Comparison of ENCODE assay signal across 16 cellular contexts in genomic region chr17:72345536-72345935, GRCh38.
DNase-seq lines count a peak whose midpoint lies in the region; ATAC-seq and TF ChIP-seq lines count a peak whose summit lies in the region.
"Had no signal": no experiment of that assay in that cellular context is flagged by ENCODE, and none has a peak within 500 bp of the region (broad histone marks: within the 10 kb centered on the region; RNA-seq: fewer than 3 reads in every experiment).

No MANE protein-coding gene starts in this region.

- H3K27me3 Mint-ChIP-seq in natural killer cell treated with Interleukin-12 subunit alpha and Interleukin-12 subunit beta and Interleukin-15 and Interleukin-18, amount 100 ng/mL, for 72 hours = peaks cover 0 to 6% of the 10 kb centered on the region in 2 donors

- H3K9me3 ChIP-seq in A673 (ENCODE audit: low read depth, low read length, poor library complexity, severe bottlenecking) = no peaks in the 10 kb centered on the region

- no peak for ATAC-seq in natural killer cell treated with Interleukin-12 subunit alpha and Interleukin-12 subunit beta and Interleukin-15 and Interleukin-18, amount 100 ng/mL, for 72 hours
- ATAC-seq: Panc1 had no signal

- no peaks in the 10 kb centered on the region for H3K27me3 ChIP-seq in A673 (replicated peaks; ENCODE audit: insufficient read depth, low read depth, low read length, poor library complexity)

- H3K27ac ChIP-seq in A673 (ENCODE audit: low read depth, low read length, poor library complexity, severe bottlenecking) = no peak overlapping the region

- intact Hi-C loops in A673 (cut with micrococcal nuclease; ENCODE audit: unreplicated experiment) = no loop called here

- no peak overlapping the region for H3K4me3 ChIP-seq in A673 (ENCODE audit: low read depth, low read length, poor library complexity, severe bottlenecking)
- no peak overlapping the region for H3K4me3 ChIP-seq in HFF-Myc (replicated peaks; ENCODE audit: low read depth, low read length)
- no peak overlapping the region for H3K4me3 ChIP-seq in fibroblast of villous mesenchyme (ENCODE audit: low read depth, low read length)

- DNase-seq in A673 (ENCODE audit: low spot score) (no peak), HFF-Myc (ENCODE audit: extremely low read depth, low read depth) (no peak), SK-MEL-5 (ENCODE audit: low read depth, low spot score) (peak; percentile 25), fibroblast of villous mesenchyme (ENCODE audit: low read depth) (no peak), NCI-H2029 (lab: John Stamatoyannopoulos, UW) (no peak)
- DNase-seq in stimulated activated CD8-positive, alpha-beta memory T cell treated with anti-CD3 and anti-CD28 coated beads, Interleukin-4, amount 100 ng/mL, for 48 hours = no peak
- DNase-seq in natural killer cell treated with Interleukin-12 subunit alpha and Interleukin-12 subunit beta and Interleukin-15 and Interleukin-18, amount 100 ng/mL, for 72 hours (ENCODE audit: low spot score) = no peak
- DNase-seq: Calu3; CD4-positive, alpha-beta memory T cell; DMS79 treated with DMSO at 0.1 percent for 48 hours; HCEC 1CT; KBM-7; NCI-H1436; NCI-H2029 treated with DMSO at 0.1 percent for 48 hours; NCI-H510A treated with DMSO at 0.1 percent for 48 hours had no signal

- CTCF ChIA-PET in A673 (lab: Charles Lee) = no interaction called here

- H3K36me3 ChIP-seq in A673 (ENCODE audit: insufficient read depth, low read length, poor library complexity, severe bottlenecking) = no peaks in the 10 kb centered on the region

- H3K9me3 Mint-ChIP-seq in natural killer cell treated with Interleukin-12 subunit alpha and Interleukin-12 subunit beta and Interleukin-15 and Interleukin-18, amount 100 ng/mL, for 72 hours = no peaks in the 10 kb centered on the region

- POLR2A ChIA-PET in A673 (lab: Charles Lee; ENCODE audit: low non-redundant PET) = no interaction called here

- H3K27ac Mint-ChIP-seq in natural killer cell treated with Interleukin-12 subunit alpha and Interleukin-12 subunit beta and Interleukin-15 and Interleukin-18, amount 100 ng/mL, for 72 hours = no peak overlapping the region
- H3K27ac Mint-ChIP-seq: CD4-positive, alpha-beta memory T cell had no signal

- in situ Hi-C loops in SK-MEL-5 (cut with HindIII; ENCODE audit: low pct_unique_long_range_greater_than_20kb, low sequenced_read_pairs) = no loop called here

- no TSS peak for BruUV-seq in A673 (replicated peaks; lab: Mats Ljungman, UMichigan)

- H3K36me3 Mint-ChIP-seq in natural killer cell treated with Interleukin-12 subunit alpha and Interleukin-12 subunit beta and Interleukin-15 and Interleukin-18, amount 100 ng/mL, for 72 hours = no peaks in the 10 kb centered on the region
- H3K36me3 Mint-ChIP-seq: CD4-positive, alpha-beta memory T cell had no signal

- H3K4me3 Mint-ChIP-seq in natural killer cell treated with Interleukin-12 subunit alpha and Interleukin-12 subunit beta and Interleukin-15 and Interleukin-18, amount 100 ng/mL, for 72 hours = no peak overlapping the region
- H3K4me3 Mint-ChIP-seq: CD4-positive, alpha-beta memory T cell had no signal

- H3K4me1 Mint-ChIP-seq in natural killer cell treated with Interleukin-12 subunit alpha and Interleukin-12 subunit beta and Interleukin-15 and Interleukin-18, amount 100 ng/mL, for 72 hours (ENCODE audit: low read depth in 2 of 2) = no peaks in the 10 kb centered on the region
- H3K4me1 Mint-ChIP-seq: CD4-positive, alpha-beta memory T cell had no signal

- TF ChIP-seq CTCF in A673 (conservative IDR thresholded peaks at IDR 0.05; ENCODE audit: low read depth, low read length) = peak; percentile 38
- peak; percentile 5 for TF ChIP-seq CTCF in HFF-Myc (IDR thresholded peaks at IDR 0.05; ENCODE audit: low read depth, low read length, missing control alignments)
- peak; percentile 14 for TF ChIP-seq CTCF in fibroblast of villous mesenchyme (IDR thresholded peaks at IDR 0.05; ENCODE audit: insufficient read depth, low read depth, low read length)

- H3K4me1 ChIP-seq in A673 (ENCODE audit: insufficient read depth, low read length, poor library complexity, severe bottlenecking) = peaks cover 17% of the 10 kb centered on the region
